Comparison of ENCODE assay signal across 8 cellular contexts in the genomic region with DNA sequence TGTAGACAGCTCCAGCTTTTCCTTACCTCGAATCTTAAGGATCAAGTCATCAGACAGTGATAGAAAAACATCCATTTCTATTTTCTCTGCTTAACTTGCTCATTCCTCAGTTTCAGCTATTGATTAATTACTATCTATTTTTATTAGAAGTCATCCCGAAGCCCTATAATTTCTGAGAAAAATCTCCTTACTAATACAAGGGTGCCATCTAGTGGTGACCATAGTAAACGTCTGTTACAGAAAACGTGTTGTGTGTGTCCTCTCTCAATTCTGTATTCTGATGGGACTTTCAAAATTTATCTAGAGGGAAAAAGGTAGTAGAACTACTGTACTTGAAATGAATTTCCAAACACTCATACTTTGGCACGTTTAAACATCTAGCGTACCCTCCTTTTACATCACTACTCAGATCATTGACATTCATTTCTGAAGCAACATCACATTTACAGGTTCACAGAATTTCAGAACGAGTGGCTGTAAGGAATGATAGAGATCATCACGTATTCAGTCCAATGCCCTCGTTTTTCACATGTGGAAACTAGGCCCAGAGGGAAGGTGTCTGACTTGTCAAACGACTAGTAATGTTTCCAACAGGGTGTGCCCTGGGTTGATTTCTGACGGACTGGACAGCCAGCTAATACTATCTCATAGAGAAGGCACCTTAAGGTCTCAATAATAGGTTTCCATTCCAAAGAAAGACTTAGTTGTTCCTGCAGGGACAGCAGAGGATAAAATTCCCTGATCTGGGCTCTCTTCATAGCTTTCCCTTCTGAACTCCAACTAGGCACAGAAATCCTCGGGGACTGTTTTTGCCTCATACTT. TPM values are rescaled to one million over a fixed set of nuclear protein-coding genes. Genes with fewer than 3 reads are reported as not detected.
A peak's percentile ranks its signal among the peaks of the same experiment; 100 is the strongest.
DNase-seq lines count a peak whose midpoint lies in the region; ATAC-seq and TF ChIP-seq lines count a peak whose summit lies in the region.

No MANE protein-coding gene starts in this region.

- no peak for TF ChIP-seq POLR2A in Peyer's patch (IDR thresholded peaks at IDR 0.05)

- H3K79me2 ChIP-seq in KMS-11 (ENCODE audit: insufficient read depth, low read depth), result no peaks in the 10 kb centered on the region

- no peak for ATAC-seq in GM18870 (IDR thresholded peaks at IDR 0.05; ENCODE audit: unreplicated experiment)
- no peak for ATAC-seq in HG02798 (IDR thresholded peaks at IDR 0.05; ENCODE audit: poor library complexity, unreplicated experiment)

- H3K4me1 ChIP-seq in KMS-11 (ENCODE audit: low read depth, poor library complexity, severe bottlenecking), result no peaks in the 10 kb centered on the region
- no peaks in the 10 kb centered on the region for H3K4me1 ChIP-seq in Peyer's patch

- intact Hi-C loops in dorsolateral prefrontal cortex (cut with DNase I), result loop anchor here (2.0 to 10.0 kb wide), 3 partner anchors 64 to 230 kb away; no protein-coding TSS in a partner anchor

- H3K36me3 ChIP-seq in KMS-11 (ENCODE audit: insufficient read depth), result no peaks in the 10 kb centered on the region
- H3K36me3 ChIP-seq in Peyer's patch, result peaks cover 0 to 3% (median 0%) of the 10 kb centered on the region in 3 donors

- H3K27ac ChIP-seq in KMS-11 (no peak overlapping the region), Peyer's patch (no peak overlapping the region), dorsolateral prefrontal cortex (peak overlapping the region in 49 of 59 donors; percentile 10 to 88 (median 56))

- H4K20me1 ChIP-seq in KMS-11 (ENCODE audit: insufficient read depth), result no peaks in the 10 kb centered on the region

- no peaks in the 10 kb centered on the region for H3K9me3 ChIP-seq in Peyer's patch

- H3K9ac ChIP-seq in KMS-11, result no peak overlapping the region

- DNase-seq in DMS53 treated with DMSO at 0.1 percent for 48 hours (lab: John Stamatoyannopoulos, UW; ENCODE audit: unreplicated experiment) (peak; percentile 28), Peyer's patch (no peak), dorsolateral prefrontal cortex (no peak), midbrain (lab: John Stamatoyannopoulos, UW) (peak; percentile 78), occipital lobe (lab: John Stamatoyannopoulos, UW) (no peak)

- H3K4me2 ChIP-seq in KMS-11, result no peak overlapping the region

- H2AFZ ChIP-seq in KMS-11 (ENCODE audit: low read depth), result no peak overlapping the region

- no peaks in the 10 kb centered on the region for H3K27me3 ChIP-seq in KMS-11 (ENCODE audit: insufficient read depth, low read depth)
- H3K27me3 ChIP-seq in Peyer's patch, result no peaks in the 10 kb centered on the region
- no peaks in the 10 kb centered on the region for H3K27me3 ChIP-seq in dorsolateral prefrontal cortex

- TF ChIP-seq CTCF in KMS-11 (conservative IDR thresholded peaks at IDR 0.05; ENCODE audit: low read depth, low read length) (peak; percentile 91), Peyer's patch (IDR thresholded peaks at IDR 0.05) (peak; percentile 32 to 80 (median 72)), dorsolateral prefrontal cortex (IDR thresholded peaks at IDR 0.05 in 54 of 56, conservative IDR thresholded peaks at IDR 0.05 in 2 of 56; ENCODE audit: low read depth in 1 of 56, partially characterized antibody in 56 of 56) (peak; percentile 68 to 93 (median 86))

- H3K4me3 ChIP-seq in KMS-11 (IDR thresholded peaks at IDR 0.05; ENCODE audit: insufficient read depth, low read depth, low read length) (no peak overlapping the region), Peyer's patch (no peak overlapping the region), dorsolateral prefrontal cortex (no peak overlapping the region)

RNA-seq across cellular contexts. Expression of a gene that starts 25.6 kb away (rescaled TPM):
- total RNA-seq in Peyer's patch (10 to 100 TPM; 19.8 to 53.6 (median 27.6) TPM), dorsolateral prefrontal cortex (10 to 100 TPM; 26.7 to 65.5 (median 39.9) TPM), occipital lobe (58.6 TPM)

Comparison
In these comparisons a context has a peak if more than half of its experiments do, and no peak if none do; other contexts are left out.
1. DNase-seq: peak in DMS53 treated with DMSO at 0.1 percent for 48 hours (single experiment) and midbrain (single experiment); none in Peyer's patch (0 of 3), dorsolateral prefrontal cortex (0 of 10) and occipital lobe (single experiment).
2. H3K27ac ChIP-seq: peak in dorsolateral prefrontal cortex (49 of 59); none in KMS-11 (single experiment) and Peyer's patch (0 of 4).
3. Peak in every context shown above with its lines, with median percentiles within 50 percentile points of each other: CTCF ChIP-seq.